ENCODE assay signal across 14 cellular contexts in the genomic region with DNA sequence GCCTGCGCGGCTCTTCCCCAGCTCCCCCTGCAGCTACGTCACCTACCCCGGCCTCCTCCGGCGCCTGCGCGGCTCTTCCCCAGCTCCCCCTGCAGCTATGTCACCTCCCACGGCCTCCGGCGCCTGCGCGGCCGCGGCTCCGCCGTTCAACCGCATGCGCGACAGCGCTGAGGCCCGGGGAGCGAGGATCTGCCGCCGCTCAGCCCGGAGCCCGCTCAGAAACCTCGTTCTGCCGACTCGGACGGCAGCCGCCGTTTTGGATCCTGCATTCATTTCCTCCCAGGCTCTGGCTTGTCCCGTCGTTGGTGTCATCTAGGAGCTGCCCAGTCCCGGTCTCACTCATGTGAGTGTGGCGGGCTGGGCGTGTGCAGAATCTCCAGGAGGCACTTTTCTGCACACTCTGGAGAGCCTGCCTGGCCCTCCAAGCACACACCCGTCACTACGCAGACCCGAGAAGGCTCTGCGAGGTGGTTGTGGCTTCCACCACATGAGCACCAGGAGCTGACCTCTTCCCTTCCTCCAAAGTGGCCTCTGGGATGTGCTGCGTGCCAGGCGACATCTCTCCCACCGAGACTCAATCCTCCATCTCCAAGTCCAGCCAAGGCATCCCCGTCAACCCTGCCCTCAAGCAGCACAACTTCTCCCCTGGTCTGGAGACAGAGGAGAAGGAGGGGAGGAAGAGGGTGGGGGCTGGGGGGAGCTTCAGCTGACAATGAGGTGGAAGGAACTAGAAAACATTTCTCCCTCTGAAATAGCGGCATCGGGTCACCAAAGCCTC.
"Had no signal": no experiment of that assay in that cellular context is flagged by ENCODE, and none has a peak within 500 bp of the region (broad histone marks: within the 10 kb centered on the region; RNA-seq: fewer than 3 reads in every experiment).

No MANE protein-coding gene starts in this region.

- H3K27ac Mint-ChIP-seq: activated CD8-positive, alpha-beta T cell treated with anti-CD3 and anti-CD28 coated beads for 36 hours; immature natural killer cell; T-helper 2 cell treated with Interferon-gamma antibody and Interleukin-4, amounts not matched to agents 5 μg/mL and 100 μg/mL, for 36 hours had no signal

- H3K27me3 ChIP-seq: cardiac muscle cell, esophagus muscularis mucosa, ovary, thyroid gland, uterus had no signal

- DNase-seq: activated CD8-positive, alpha-beta memory T cell treated with anti-CD3 and anti-CD28 coated beads, Interleukin-2, amount 50 U/mL, for 48 hours; activated CD8-positive, alpha-beta T cell treated with anti-CD3 and anti-CD28 coated beads for 36 hours; activated naive CD4-positive, alpha-beta T cell; foreskin fibroblast; immature natural killer cell; mammary epithelial cell; stimulated activated CD4-positive, alpha-beta T cell treated with anti-CD3 and anti-CD28 coated beads, Interleukin-4, amount 100 ng/mL, for 4 hours; thyroid gland; uterus had no signal

- H3K9me3 ChIP-seq: esophagus muscularis mucosa, ovary, thyroid gland, uterus had no signal

- H3K4me1 ChIP-seq: uterus had no signal

- H3K27me3 Mint-ChIP-seq: activated CD8-positive, alpha-beta T cell treated with anti-CD3 and anti-CD28 coated beads for 36 hours had no signal

- H3K9me3 Mint-ChIP-seq: activated CD8-positive, alpha-beta T cell treated with anti-CD3 and anti-CD28 coated beads for 36 hours; immature natural killer cell; T-helper 2 cell treated with Interferon-gamma antibody and Interleukin-4, amounts not matched to agents 5 μg/mL and 100 μg/mL, for 36 hours had no signal

- H3K4me1 Mint-ChIP-seq: immature natural killer cell had no signal

- H3K36me3 Mint-ChIP-seq: immature natural killer cell had no signal

- H3K27ac ChIP-seq: cardiac muscle cell, esophagus muscularis mucosa, ovary, thyroid gland, uterus had no signal

- H3K36me3 ChIP-seq: cardiac muscle cell, esophagus muscularis mucosa, ovary, thyroid gland, uterus had no signal

- ATAC-seq: activated CD8-positive, alpha-beta T cell treated with anti-CD3 and anti-CD28 coated beads for 36 hours; left lobe of liver had no signal

- H3K4me3 ChIP-seq: cardiac muscle cell, esophagus muscularis mucosa, ovary, thyroid gland, uterus had no signal

- H3K4me3 Mint-ChIP-seq: activated CD8-positive, alpha-beta T cell treated with anti-CD3 and anti-CD28 coated beads for 36 hours; immature natural killer cell; T-helper 2 cell treated with Interferon-gamma antibody and Interleukin-4, amounts not matched to agents 5 μg/mL and 100 μg/mL, for 36 hours had no signal
